ENCODE assay signal across 1 cellular context in the genomic region with DNA sequence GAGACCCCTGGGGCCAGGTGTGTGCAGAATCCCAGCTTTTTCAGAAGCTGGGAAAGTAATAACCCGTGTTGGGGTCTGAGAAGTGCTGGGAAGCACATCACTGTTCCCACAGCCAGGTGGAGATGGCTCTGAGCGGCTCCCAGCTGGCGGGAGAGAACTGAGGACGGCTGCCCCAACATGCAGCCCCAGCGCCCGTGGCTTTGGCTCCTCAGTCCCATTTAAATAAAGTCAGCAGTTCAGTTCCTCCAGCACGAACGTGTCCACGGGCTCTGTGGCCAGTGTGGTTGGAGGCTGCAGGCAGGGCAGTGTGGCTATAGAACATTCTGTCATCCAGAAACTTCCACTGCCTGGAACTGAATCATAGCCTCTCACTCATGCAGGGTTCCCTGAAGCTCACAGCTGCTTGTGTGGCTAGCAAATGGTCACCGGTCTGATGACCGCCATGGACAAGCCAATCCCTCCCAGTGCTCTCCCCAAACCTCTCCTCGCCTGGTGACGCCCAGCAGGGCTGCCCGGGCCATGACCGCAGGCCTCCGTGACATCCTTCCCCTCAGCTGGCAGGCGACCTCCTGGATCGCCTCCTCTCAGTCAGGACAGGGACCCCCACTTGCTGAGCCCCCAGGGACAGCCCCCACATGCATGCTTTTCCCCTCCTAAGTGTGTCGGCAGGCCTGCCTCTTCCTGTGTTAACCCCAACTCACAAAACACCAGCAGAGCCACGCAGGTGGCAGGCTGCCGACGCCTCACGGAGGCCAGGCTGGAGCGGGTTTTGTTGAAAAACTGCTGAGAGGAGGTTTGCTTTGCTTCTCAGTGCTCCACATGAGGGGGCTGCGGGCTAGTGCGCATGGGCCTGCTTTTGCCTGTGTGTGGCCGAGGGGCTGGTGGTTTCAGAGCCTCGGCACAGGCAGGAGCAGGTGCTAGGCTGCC.
TF ChIP-seq lines count a peak whose summit lies in the region.

No MANE protein-coding gene starts in this region.

TF ChIP-seq in WTC11, 78 proteins besides CTCF, POLR2A, EP300 and RAD21:
- TF ChIP-seq TP53 (CRISPR knock-in tag; IDR thresholded peaks at IDR 0.05) (no peak), GABPB1 (CRISPR knock-in tag; IDR thresholded peaks at IDR 0.05) (no peak), SOX15 (CRISPR knock-in tag; IDR thresholded peaks at IDR 0.05) (no peak), MYBL2 (CRISPR knock-in tag; IDR thresholded peaks at IDR 0.05) (no peak), SP1 (CRISPR knock-in tag; conservative IDR thresholded peaks at IDR 0.05) (no peak), SMAD4 (CRISPR knock-in tag; IDR thresholded peaks at IDR 0.05) (no peak), JUN (CRISPR knock-in tag; IDR thresholded peaks at IDR 0.05) (no peak), ARID4B (CRISPR knock-in tag; IDR thresholded peaks at IDR 0.05; ENCODE audit: borderline replicate concordance) (no peak), OVOL2 (CRISPR knock-in tag; IDR thresholded peaks at IDR 0.05; ENCODE audit: borderline replicate concordance) (no peak), AR (CRISPR knock-in tag; IDR thresholded peaks at IDR 0.05) (no peak), JAZF1 (CRISPR knock-in tag; IDR thresholded peaks at IDR 0.05) (no peak), ZNF232 (CRISPR knock-in tag; IDR thresholded peaks at IDR 0.05) (no peak), PRDM15 (CRISPR knock-in tag; IDR thresholded peaks at IDR 0.05) (no peak), ZBTB43 (CRISPR knock-in tag; IDR thresholded peaks at IDR 0.05) (no peak)
- TF ChIP-seq, protein P1, sequence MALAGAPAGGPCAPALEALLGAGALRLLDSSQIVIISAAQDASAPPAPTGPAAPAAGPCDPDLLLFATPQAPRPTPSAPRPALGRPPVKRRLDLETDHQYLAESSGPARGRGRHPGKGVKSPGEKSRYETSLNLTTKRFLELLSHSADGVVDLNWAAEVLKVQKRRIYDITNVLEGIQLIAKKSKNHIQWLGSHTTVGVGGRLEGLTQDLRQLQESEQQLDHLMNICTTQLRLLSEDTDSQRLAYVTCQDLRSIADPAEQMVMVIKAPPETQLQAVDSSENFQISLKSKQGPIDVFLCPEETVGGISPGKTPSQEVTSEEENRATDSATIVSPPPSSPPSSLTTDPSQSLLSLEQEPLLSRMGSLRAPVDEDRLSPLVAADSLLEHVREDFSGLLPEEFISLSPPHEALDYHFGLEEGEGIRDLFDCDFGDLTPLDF (CRISPR knock-in tag; IDR thresholded peaks at IDR 0.05): no peak
